In the genomic region with DNA sequence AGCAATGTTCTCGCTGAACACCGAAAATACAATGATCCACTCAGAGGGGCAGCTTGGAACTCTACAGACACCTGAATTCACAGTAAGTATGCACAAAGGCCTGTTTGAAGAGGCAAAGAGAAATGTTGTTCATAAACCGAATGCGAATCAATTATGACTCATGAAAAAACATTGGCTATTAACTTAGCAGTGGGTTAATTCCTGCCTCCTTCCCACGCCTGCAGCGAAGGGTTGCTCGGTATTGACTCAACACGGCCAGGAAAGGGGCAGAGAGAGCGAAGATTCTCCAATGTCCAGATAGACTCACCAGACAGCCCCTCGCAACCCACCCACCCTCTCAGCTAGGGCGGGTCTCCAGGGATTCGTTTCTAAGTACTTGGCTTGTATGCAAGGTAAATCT, we compare ENCODE assay signal across 1 cellular context.
TF ChIP-seq lines count a peak whose summit lies in the region.

No MANE protein-coding gene starts in this region.

TF ChIP-seq in GM23338, 12 proteins besides CTCF, POLR2A, EP300 and RAD21 (continued from another document):
- TF ChIP-seq STAT1 (IDR thresholded peaks at IDR 0.05; ENCODE audit: unreplicated experiment): no peak
- TF ChIP-seq NANOG (IDR thresholded peaks at IDR 0.05; ENCODE audit: borderline replicate concordance): no peak
